ENCODE assay signal across 1 cellular context in the genomic region with DNA sequence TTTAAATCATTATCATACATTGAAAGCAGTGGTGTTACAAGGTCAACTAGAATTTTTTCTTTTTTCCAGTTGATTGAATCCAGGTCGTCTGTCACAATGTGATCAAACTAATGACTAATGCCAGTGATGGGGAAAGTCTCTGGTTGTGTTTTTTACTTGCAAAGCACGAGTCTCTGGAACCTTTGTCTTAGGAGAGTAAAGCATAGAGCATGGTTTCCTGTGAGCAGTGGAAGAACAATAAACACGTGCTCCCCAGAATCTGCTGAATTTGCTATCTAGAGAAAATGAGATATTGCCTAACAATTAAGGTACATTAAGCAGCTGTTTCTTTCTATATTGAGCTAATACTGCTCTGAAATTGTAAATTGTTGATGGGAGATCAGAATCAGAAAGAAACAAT.
TF ChIP-seq lines count a peak whose summit lies in the region.

No MANE protein-coding gene starts in this region.

TF ChIP-seq in GM23338, 12 proteins besides CTCF, POLR2A, EP300 and RAD21 (continued from another document):
- TF ChIP-seq ZNF462 (CRISPR knock-in tag; IDR thresholded peaks at IDR 0.05) = no peak
